In genomic region chr22:30426395-30427353, GRCh38 we compare ENCODE assay signal across 8 cellular contexts. TPM values are rescaled to one million over a fixed set of nuclear protein-coding genes. Genes with fewer than 3 reads are reported as not detected.
DNase-seq lines count a peak whose midpoint lies in the region; ATAC-seq and TF ChIP-seq lines count a peak whose summit lies in the region.

No MANE protein-coding gene starts in this region.

- WGBS in lung, 2 donors, result 51 to 62% methylated on average over 29 of the region's 29 CpGs

- peak overlapping the region; percentile 90 for H3K4me3 Mint-ChIP-seq in activated CD4-positive, alpha-beta memory T cell treated with anti-CD3 and anti-CD28 coated beads for 36 hours

- no peaks in the 10 kb centered on the region for H3K36me3 ChIP-seq in lung (ENCODE audit: control insufficient read depth in 2 of 2, insufficient read depth in 2 of 2, low read length in 2 of 2)

- no peaks in the 10 kb centered on the region for H3K9me3 Mint-ChIP-seq in activated CD4-positive, alpha-beta memory T cell treated with anti-CD3 and anti-CD28 coated beads for 36 hours

- peak; percentile 22 for ATAC-seq in lung (ENCODE audit: insufficient read depth, low FRiP score)

- peak overlapping the region; percentile 95 for H3K27ac Mint-ChIP-seq in activated CD4-positive, alpha-beta memory T cell treated with anti-CD3 and anti-CD28 coated beads for 36 hours

- intact Hi-C loops in activated CD4-positive, alpha-beta memory T cell treated with anti-CD3 and anti-CD28 coated beads for 36 hours (cut with micrococcal nuclease), result loop anchor here (1.0 to 10.0 kb wide), 5 partner anchors 9 to 262 kb away; partner anchors contain the start of genes CASTOR1 and OSM
- intact Hi-C loops in dorsolateral prefrontal cortex (cut with DNase I), result loop anchor here in 1 of 2 donors (10.0 kb wide), 1 partner anchor 1162 kb away; the partner anchor contains the start of genes EWSR1 and RHBDD3

- H3K4me3 ChIP-seq in AG04449 (ENCODE audit: low read depth, low read length), result peak overlapping the region; percentile 69
- H3K4me3 ChIP-seq in dorsolateral prefrontal cortex, result peak overlapping the region in 55 of 59 donors; percentile 47 to 91 (median 75)
- no peak overlapping the region for H3K4me3 ChIP-seq in lung

- H3K27me3 ChIP-seq in dorsolateral prefrontal cortex (no peaks in the 10 kb centered on the region), lung (ENCODE audit: control insufficient read depth, insufficient read depth) (no peaks in the 10 kb centered on the region)

- no peaks in the 10 kb centered on the region for H3K27me3 Mint-ChIP-seq in activated CD4-positive, alpha-beta memory T cell treated with anti-CD3 and anti-CD28 coated beads for 36 hours

- H3K9me3 ChIP-seq in lung (ENCODE audit: control insufficient read depth in 2 of 2, insufficient read depth in 1 of 2, low read length in 1 of 2), result no peaks in the 10 kb centered on the region

- DNase-seq in AG04449 (ENCODE audit: low read depth, low spot score) (no peak), HCEC 1CT (peak; percentile 74), NCI-H748 treated with DMSO at 0.1 percent for 48 hours (lab: John Stamatoyannopoulos, UW) (peak; percentile 59), dorsolateral prefrontal cortex (peak; percentile 50 to 86 (median 77)), lung (ENCODE audit: low spot score) (peak; percentile 91), GOT3 (lab: John Stamatoyannopoulos, UW) (no peak)
- DNase-seq in activated CD4-positive, alpha-beta memory T cell treated with anti-CD3 and anti-CD28 coated beads for 36 hours, result peak; percentile 95
- peak; percentile 73 to 91 (median 81) for DNase-seq in stimulated activated CD4-positive, alpha-beta T cell treated with anti-CD3 and anti-CD28 coated beads, TNF-alpha, amount 100 ng/mL, for 24 hours (ENCODE audit: low read depth in 3 of 3)

- POLR2A ChIA-PET in AG04449 (lab: Yijun Ruan, JAX), result no interaction called here
- POLR2A ChIA-PET in activated CD4-positive, alpha-beta memory T cell treated with anti-CD3 and anti-CD28 coated beads for 36 hours (lab: Charles Lee), result interaction anchor here (1.0 to 6.0 kb wide), 7 partner anchors 9 to 114 kb away, joined by 3 to 53 read pairs (median 4); partner anchors contain the start of gene SEC14L2

- H3K27ac ChIP-seq in dorsolateral prefrontal cortex, result peak overlapping the region in 45 of 59 donors; percentile 3 to 100 (median 76)
- peak overlapping the region; percentile 85 to 88 for H3K27ac ChIP-seq in lung (ENCODE audit: low read depth in 1 of 2, low read length in 1 of 2)

- peaks cover 25% of the 10 kb centered on the region for H3K36me3 Mint-ChIP-seq in activated CD4-positive, alpha-beta memory T cell treated with anti-CD3 and anti-CD28 coated beads for 36 hours

- H3K4me1 ChIP-seq in lung (ENCODE audit: control insufficient read depth in 2 of 2, insufficient read depth in 2 of 2, low read length in 2 of 2), result peaks cover 15 to 17% of the 10 kb centered on the region in 2 donors

- TF ChIP-seq CTCF in AG04449 (IDR thresholded peaks at IDR 0.05; ENCODE audit: insufficient read depth, low read length, missing control alignments), result peak; percentile 68
- TF ChIP-seq CTCF in dorsolateral prefrontal cortex (IDR thresholded peaks at IDR 0.05 in 54 of 56, conservative IDR thresholded peaks at IDR 0.05 in 2 of 56; ENCODE audit: low read depth in 1 of 56, partially characterized antibody in 56 of 56), result peak in 55 of 56 donors; percentile 19 to 70 (median 53)
- TF ChIP-seq CTCF in lung (IDR thresholded peaks at IDR 0.05; ENCODE audit: control extremely low read depth, extremely low read depth), result peak; percentile 69

- peaks cover 38% of the 10 kb centered on the region for H3K4me1 Mint-ChIP-seq in activated CD4-positive, alpha-beta memory T cell treated with anti-CD3 and anti-CD28 coated beads for 36 hours (ENCODE audit: low read depth)

- CTCF ChIA-PET in AG04449 (lab: Yijun Ruan, JAX), result interaction anchor here (0.7 to 12.4 kb wide), 12 partner anchors 8 to 58 kb away, joined by 3 to 129 read pairs (median 4); partner anchors contain the start of genes RNF215 and SEC14L2
- CTCF ChIA-PET in activated CD4-positive, alpha-beta memory T cell treated with anti-CD3 and anti-CD28 coated beads for 36 hours (lab: Charles Lee), result interaction anchor here (0.7 to 7.5 kb wide), 11 partner anchors 8 to 138 kb away, joined by 3 to 113 read pairs (median 4); partner anchors contain the start of genes CASTOR1, RNF215 and SEC14L2

RNA-seq across cellular contexts. Expression of gene MTFP1, which starts 1.1 kb away (rescaled TPM):
- 10 to 100 TPM; 50.5 to 54.5 TPM for total RNA-seq in activated CD4-positive, alpha-beta memory T cell treated with anti-CD3 and anti-CD28 coated beads for 36 hours
- total RNA-seq in dorsolateral prefrontal cortex (10 to 100 TPM in 3 of 120 experiments, 1 to 10 TPM in 117; 1.3 to 14.2 (median 4.0) TPM), lung (10 to 100 TPM in 1 of 2 donors, 1 to 10 TPM in 1; 1.8 to 21.0 TPM)
- 10 to 100 TPM; 30.0 to 40.0 TPM for polyA plus RNA-seq in lung

RNA-seq across cellular contexts. Expression of gene SEC14L2, which starts 29.9 kb away (rescaled TPM):
- total RNA-seq in activated CD4-positive, alpha-beta memory T cell treated with anti-CD3 and anti-CD28 coated beads for 36 hours, result 10 to 100 TPM; 12.8 to 15.3 TPM
- total RNA-seq in dorsolateral prefrontal cortex (100 to 1,000 TPM in 7 of 120 experiments, 10 to 100 TPM in 113; 48.9 to 142 (median 72.0) TPM), lung (10 to 100 TPM in 1 of 2 donors, 1 to 10 TPM in 1; 8.8 to 10.3 TPM)
- polyA plus RNA-seq in lung, result 1 to 10 TPM; 6.1 to 7.2 TPM

RNA-seq across cellular contexts. Expression of gene RNF215, which starts 39.5 kb away (rescaled TPM):
- total RNA-seq in activated CD4-positive, alpha-beta memory T cell treated with anti-CD3 and anti-CD28 coated beads for 36 hours, result 10 to 100 TPM in 1 of 2 experiments, 1 to 10 TPM in 1; 8.8 to 10.2 TPM
- total RNA-seq in dorsolateral prefrontal cortex, result 10 to 100 TPM; 18.9 to 55.4 (median 34.4) TPM
- 10 to 100 TPM in 1 of 2 donors, 1 to 10 TPM in 1; 8.5 to 19.7 TPM for total RNA-seq in lung
- 10 to 100 TPM in 1 of 2 donors, 1 to 10 TPM in 1; 8.9 to 10.4 TPM for polyA plus RNA-seq in lung

RNA-seq across cellular contexts. Expression of gene SEC14L3, which starts 45.1 kb away (rescaled TPM):
- not detected for total RNA-seq in activated CD4-positive, alpha-beta memory T cell treated with anti-CD3 and anti-CD28 coated beads for 36 hours
- total RNA-seq in dorsolateral prefrontal cortex (under 1 TPM in 3 of 120 experiments, not detected in 117; 0.22 to 0.66 (median 0.25) TPM), lung (under 1 TPM; 0.65 to 0.98 TPM)
- under 1 TPM; 0.17 to 0.75 TPM for polyA plus RNA-seq in lung

Comparison
In these comparisons a context has a peak if more than half of its experiments do, and no peak if none do; other contexts are left out.
1. DNase-seq: peak in HCEC 1CT (single experiment), NCI-H748 treated with DMSO at 0.1 percent for 48 hours (single experiment), activated CD4-positive, alpha-beta memory T cell treated with anti-CD3 and anti-CD28 coated beads for 36 hours (single experiment), dorsolateral prefrontal cortex (10 of 10), lung (single experiment) and stimulated activated CD4-positive, alpha-beta T cell treated with anti-CD3 and anti-CD28 coated beads, TNF-alpha, amount 100 ng/mL, for 24 hours (3 of 3); none in AG04449 (single experiment) and GOT3 (single experiment).
2. Peak in every context shown above with its lines, with median percentiles within 50 percentile points of each other: CTCF ChIP-seq.